Comparison of ENCODE assay signal across 8 cellular contexts in genomic region chr10:114044251-114045070, GRCh38. TPM values are rescaled to one million over a fixed set of nuclear protein-coding genes. Genes with fewer than 3 reads are reported as not detected.
DNase-seq lines count a peak whose midpoint lies in the region; ATAC-seq, FAIRE-seq and TF ChIP-seq lines count a peak whose summit lies in the region.

No MANE protein-coding gene starts in this region.

- H3K27ac ChIP-seq in GM12878 (ENCODE audit: control insufficient read depth, insufficient read depth) (no peak overlapping the region), transverse colon (peak overlapping the region; percentile 73 to 87 (median 84))

- TF ChIP-seq EP300 in GM12878 (IDR thresholded peaks at IDR 0.05; ENCODE audit: borderline replicate concordance in 1 of 2, control insufficient read depth in 1 of 2, low read depth in 2 of 2, low read length in 2 of 2) (no peak), transverse colon (IDR thresholded peaks at IDR 0.05; ENCODE audit: low read depth) (no peak)

- CTCF ChIA-PET in activated CD4-positive, alpha-beta T cell treated with anti-CD3 and anti-CD28 coated beads, Interleukin-2, amount 10 ng/mL, durations not matched to agents 7 days and 5 days (lab: Charles Lee), result no interaction called here
- CTCF ChIA-PET in GM12878 (lab: Yijun Ruan, JAX), result no interaction called here

- peaks cover 0 to 3% of the 10 kb centered on the region in 2 experiments; a peak in 2 of 4 replicates for H3K27me3 ChIP-seq in GM12878 (replicated peaks in 1 of 2; ENCODE audit: control insufficient read depth in 2 of 2, insufficient read depth in 2 of 2, low read length in 1 of 2)
- peaks cover 90% of the 10 kb centered on the region for H3K27me3 ChIP-seq in transverse colon

- peak overlapping the region; percentile 50; the same call in 1 of the 2 replicates for H3K4me2 ChIP-seq in GM12878 (ENCODE audit: control insufficient read depth, insufficient read depth)

- intact Hi-C loops in GM12878 (cut with micrococcal nuclease; ENCODE audit: unreplicated experiment) (no loop called here), transverse colon (cut with DNase I; ENCODE audit: low total_unique reads) (no loop called here)

- H3K4me1 Mint-ChIP-seq in activated CD4-positive, alpha-beta T cell treated with anti-CD3 and anti-CD28 coated beads, Interleukin-2, amount 10 ng/mL, durations not matched to agents 7 days and 5 days, result peaks cover 18% of the 10 kb centered on the region

- H3K4me1 ChIP-seq in GM12878 (ENCODE audit: control insufficient read depth, insufficient read depth, low read length) (peaks cover 5% of the 10 kb centered on the region), transverse colon (peaks cover 0 to 9% (median 7%) of the 10 kb centered on the region in 4 donors)

- SMC1A ChIA-PET in GM12878 (lab: Charles Lee; ENCODE audit: uncharacterized antibody, unreplicated experiment), result no interaction called here

- RAD21 ChIA-PET in GM12878 (lab: Charles Lee; ENCODE audit: unreplicated experiment), result interaction anchor here (2.4 kb wide), 1 partner anchor 84 kb away, joined by 15 read pairs; no protein-coding TSS in a partner anchor

- no peak overlapping the region for H3K9ac ChIP-seq in GM12878 (ENCODE audit: control insufficient read depth, insufficient read depth, low read length)

- no peak for FAIRE-seq in GM12878 (lab: Jason Lieb, UNC)

- BruUV-seq in GM12878 (replicated peaks; lab: Mats Ljungman, UMichigan), result no TSS peak

- H3K27ac Mint-ChIP-seq in activated CD4-positive, alpha-beta T cell treated with anti-CD3 and anti-CD28 coated beads, Interleukin-2, amount 10 ng/mL, durations not matched to agents 7 days and 5 days, result no peak overlapping the region

- 88% methylated on average over 60 of the region's 98 CpGs for WGBS in GM12878 (ENCODE audit: insufficient coverage, insufficient replicate concordance, low lambda C conversion rate, missing lambda C conversion rate)
- 35% methylated on average over 61 of the region's 98 CpGs; no CpG with 5 or more reads in 1 of the 2 donors for WGBS in transverse colon (ENCODE audit: low coverage in 1 of 2), 2 donors

- H3K36me3 ChIP-seq in GM12878 (ENCODE audit: control insufficient read depth in 2 of 2, insufficient read depth in 2 of 2, low read length in 1 of 2) (no peaks in the 10 kb centered on the region), transverse colon (no peaks in the 10 kb centered on the region)

- POLR2A ChIA-PET in activated CD4-positive, alpha-beta T cell treated with anti-CD3 and anti-CD28 coated beads, Interleukin-2, amount 10 ng/mL, durations not matched to agents 7 days and 5 days (lab: Charles Lee), result no interaction called here
- POLR2A ChIA-PET in GM12878 (lab: Charles Lee), result no interaction called here

- TF ChIP-seq POLR2A in GM12878 (IDR thresholded peaks at IDR 0.05; ENCODE audit: low read depth, low read length) (no peak; the same call in 1 of the 2 replicates), transverse colon (IDR thresholded peaks at IDR 0.05) (no peak)

- in situ Hi-C loops in GM12878 (cut with MboI), result no loop called here
- in situ Hi-C loops in transverse colon (cut with MboI; ENCODE audit: low pct_ligation_motif_present in 1 of 4, low pct_unique_long_range_greater_than_20kb in 1 of 4, low sequenced_read_pairs in 3 of 4), result no loop called here

- H3K4me3 Mint-ChIP-seq in activated CD4-positive, alpha-beta T cell treated with anti-CD3 and anti-CD28 coated beads, Interleukin-2, amount 10 ng/mL, durations not matched to agents 7 days and 5 days, result peak overlapping the region; percentile 53

- no peak for ATAC-seq in GM12878
- no peak for ATAC-seq in HG02678 (IDR thresholded peaks at IDR 0.05; ENCODE audit: unreplicated experiment)

- H3K4me3 ChIP-seq in GM12878, result peak overlapping the region; percentile 78
- peak overlapping the region; percentile 7 to 64 (median 48) for H3K4me3 ChIP-seq in transverse colon

- no peaks in the 10 kb centered on the region for H3K9me3 Mint-ChIP-seq in activated CD4-positive, alpha-beta T cell treated with anti-CD3 and anti-CD28 coated beads, Interleukin-2, amount 10 ng/mL, durations not matched to agents 7 days and 5 days

- no peak overlapping the region for H2AFZ ChIP-seq in GM12878 (ENCODE audit: control insufficient read depth, low read depth, low read length)

- DNase-seq in activated CD4-positive, alpha-beta T cell treated with anti-CD3 and anti-CD28 coated beads, Interleukin-2, amount 10 ng/mL, durations not matched to agents 7 days and 5 days, result no peak
- DNase-seq in activated CD4-positive, alpha-beta T cell treated with anti-CD3 and anti-CD28 coated beads, Interleukin-2, amount 50 U/mL, for 4 hours, result no peak
- DNase-seq in GM12878 (ENCODE audit: low read depth, low spot score), result no peak
- DNase-seq in lung microvascular endothelial cell (ENCODE audit: low read depth in 2 of 2), result peak; percentile 29 to 74
- DNase-seq in transverse colon, result no peak
- no peak for DNase-seq in stimulated activated CD4-positive, alpha-beta T cell treated with anti-CD3 and anti-CD28 coated beads, Interleukin-4, amount 100 ng/mL, for 4 hours
- DNase-seq in inferior parietal cortex (ENCODE audit: extremely low spot score), result no peak

- TF ChIP-seq CTCF in GM12878 (IDR thresholded peaks at IDR 0.05 in 2 of 3, conservative IDR thresholded peaks at IDR 0.05 in 1 of 3; ENCODE audit: control insufficient read depth in 2 of 3, extremely low read depth in 1 of 3, insufficient read depth in 1 of 3, low read depth in 3 of 3, low read length in 3 of 3), result no peak
- no peak for TF ChIP-seq CTCF in transverse colon (IDR thresholded peaks at IDR 0.05)

- TF ChIP-seq RAD21 in GM12878 (IDR thresholded peaks at IDR 0.05; ENCODE audit: insufficient read depth, low read depth, low read length), result no peak

- H3K9me3 ChIP-seq in GM12878 (replicated peaks; ENCODE audit: control insufficient read depth, insufficient read depth, low read length) (peaks cover 2% of the 10 kb centered on the region; the same call in 1 of the 3 replicates), transverse colon (no peaks in the 10 kb centered on the region)

- no peaks in the 10 kb centered on the region for H3K79me2 ChIP-seq in GM12878 (ENCODE audit: control insufficient read depth, insufficient read depth, low read length)

- peaks cover 3% of the 10 kb centered on the region for H3K36me3 Mint-ChIP-seq in activated CD4-positive, alpha-beta T cell treated with anti-CD3 and anti-CD28 coated beads, Interleukin-2, amount 10 ng/mL, durations not matched to agents 7 days and 5 days (ENCODE audit: low read depth)

- peaks cover 77% of the 10 kb centered on the region for H3K27me3 Mint-ChIP-seq in activated CD4-positive, alpha-beta T cell treated with anti-CD3 and anti-CD28 coated beads, Interleukin-2, amount 10 ng/mL, durations not matched to agents 7 days and 5 days

- no peaks in the 10 kb centered on the region for H4K20me1 ChIP-seq in GM12878 (ENCODE audit: control insufficient read depth, insufficient read depth)

TF ChIP-seq in GM12878, 131 proteins besides CTCF, POLR2A, EP300 and RAD21 (continues in another document):
- TF ChIP-seq NFXL1 (IDR thresholded peaks at IDR 0.05; ENCODE audit: borderline replicate concordance) (no peak), TCF7 (IDR thresholded peaks at IDR 0.05; ENCODE audit: borderline replicate concordance) (no peak), MXI1 (IDR thresholded peaks at IDR 0.05; ENCODE audit: low read depth, low read length) (no peak), DPF2 (IDR thresholded peaks at IDR 0.05) (no peak)
- TF ChIP-seq, protein P1, sequence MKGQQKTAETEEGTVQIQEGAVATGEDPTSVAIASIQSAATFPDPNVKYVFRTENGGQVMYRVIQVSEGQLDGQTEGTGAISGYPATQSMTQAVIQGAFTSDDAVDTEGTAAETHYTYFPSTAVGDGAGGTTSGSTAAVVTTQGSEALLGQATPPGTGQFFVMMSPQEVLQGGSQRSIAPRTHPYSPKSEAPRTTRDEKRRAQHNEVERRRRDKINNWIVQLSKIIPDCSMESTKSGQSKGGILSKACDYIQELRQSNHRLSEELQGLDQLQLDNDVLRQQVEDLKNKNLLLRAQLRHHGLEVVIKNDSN (IDR thresholded peaks at IDR 0.05; ENCODE audit: borderline replicate concordance, extremely low read length, insufficient read depth, low read depth, low read length), result no peak

RNA-seq across cellular contexts. Expression of gene ADRB1, which starts 0.8 kb away (rescaled TPM):
- total RNA-seq in activated CD4-positive, alpha-beta T cell treated with anti-CD3 and anti-CD28 coated beads, Interleukin-2, amount 10 ng/mL, durations not matched to agents 7 days and 5 days, result not detected
- total RNA-seq in GM12878 (2013; cell fraction: nucleolus; rRNA removed), result 3.0 and 3.1 TPM in 2 replicates
- total RNA-seq in GM12878 (2014; rRNA removed), result 2.7 and 2.9 TPM in 2 replicates
- total RNA-seq in GM12878 (2014; rRNA removed; fragmentation: Illumina TruSeq; extraction: Trizol), result 1.2 and 1.3 TPM in 2 replicates
- total RNA-seq in GM12878 (2021), result 3.9 and 4.5 TPM in 2 replicates
- polyA plus RNA-seq in GM12878 (2011; ENCODE audit: low read depth), result 0.13 TPM
- 0.23 and 0.26 TPM in 2 replicates for polyA plus RNA-seq in GM12878 (2011; rRNA removed)
- 0.21 and 0.30 TPM in 2 replicates for polyA plus RNA-seq in GM12878 (2011; cell fraction: cytosol; rRNA removed)
- polyA plus RNA-seq in GM12878 (2011; cell fraction: nucleus; rRNA removed), result 1.4 and 1.9 TPM in 2 replicates
- polyA plus RNA-seq in GM12878 (2012), result 0.53 and 0.77 TPM in 2 replicates
- 1.0 and 1.8 TPM in 2 replicates for polyA plus RNA-seq in GM12878 (2014; fragmentation: Illumina TruSeq; extraction: Trizol)
- polyA plus RNA-seq in GM12878 (2014; fragmentation: Nextera tagmentation; extraction: Ambion mirVana), result 1 to 10 TPM in 1 of 2 experiments, under 1 TPM in 1; 0.99 to 2.8 TPM
- 2.2 and 2.5 TPM in 2 replicates for polyA plus RNA-seq in GM12878 (2014; rRNA removed)
- polyA plus RNA-seq in GM12878 (2016; fragmentation: Nextera tagmentation; extraction: Ambion mirVana), result under 1 TPM; 0.39 to 0.92 TPM
- polyA minus RNA-seq in GM12878 (2011; rRNA and poly(A)+ RNA removed), result 0.52 and 0.59 TPM in 2 replicates
- not detected in 2 replicates for polyA minus RNA-seq in GM12878 (2011; cell fraction: cytosol; rRNA and poly(A)+ RNA removed)
- 0.97 and 1.4 TPM in 2 replicates for polyA minus RNA-seq in GM12878 (2011; cell fraction: nucleus; rRNA and poly(A)+ RNA removed)
- total RNA-seq in lung microvascular endothelial cell, result 10.5 and 54.4 TPM in 2 replicates
- 1 to 10 TPM in 3 of 4 donors, not detected in 1; 1.2 to 1.9 (median 1.4) TPM for total RNA-seq in transverse colon

Comparison
In these comparisons a context has a peak if more than half of its experiments do, and no peak if none do; other contexts are left out.
1. DNase-seq: peak in lung microvascular endothelial cell (2 of 2); none in activated CD4-positive, alpha-beta T cell treated with anti-CD3 and anti-CD28 coated beads, Interleukin-2, amount 10 ng/mL, durations not matched to agents 7 days and 5 days (single experiment), activated CD4-positive, alpha-beta T cell treated with anti-CD3 and anti-CD28 coated beads, Interleukin-2, amount 50 U/mL, for 4 hours (0 of 2), GM12878 (single experiment), transverse colon (single experiment), stimulated activated CD4-positive, alpha-beta T cell treated with anti-CD3 and anti-CD28 coated beads, Interleukin-4, amount 100 ng/mL, for 4 hours (0 of 2) and inferior parietal cortex (single experiment).